2 cellular contexts compared by ENCODE assay signal in genomic region chr10:4882704-4883078, GRCh38.
TF ChIP-seq lines count a peak whose summit lies in the region.

No MANE protein-coding gene starts in this region.

TF ChIP-seq in GM23338, 12 proteins besides CTCF, POLR2A, EP300 and RAD21:
- TF ChIP-seq REST (IDR thresholded peaks at IDR 0.05; ENCODE audit: unreplicated experiment), result no peak

TF ChIP-seq in K562, 482 proteins besides CTCF, POLR2A, EP300 and RAD21:
- TF ChIP-seq YY1 (IDR thresholded peaks at IDR 0.05; ENCODE audit: borderline replicate concordance in 1 of 3, control insufficient read depth in 1 of 3, extremely low read depth in 1 of 3, insufficient read depth in 3 of 3, insufficient read length in 1 of 3, insufficient replicate concordance in 2 of 3, low read depth in 1 of 3, low read length in 2 of 3) (peak in 1 of 3 experiments; percentile 58), PTBP1 (IDR thresholded peaks at IDR 0.05; ENCODE audit: low read depth, low read length) (no peak), ZNF134 (CRISPR knock-in tag; conservative IDR thresholded peaks at IDR 0.05) (peak; percentile 82), ZNF639 (CRISPR knock-in tag; conservative IDR thresholded peaks at IDR 0.05 in 1 of 2, IDR thresholded peaks at IDR 0.05 in 1 of 2) (0 out of 4 replicates have a peak, but pooled peaks of 1 of the 2 experiments have one; percentile 22), RBM14 (IDR thresholded peaks at IDR 0.05; ENCODE audit: borderline replicate concordance, insufficient read depth, low read depth, low read length) (no peak)
